Comparison of ENCODE assay signal across 21 cellular contexts in the genomic region with DNA sequence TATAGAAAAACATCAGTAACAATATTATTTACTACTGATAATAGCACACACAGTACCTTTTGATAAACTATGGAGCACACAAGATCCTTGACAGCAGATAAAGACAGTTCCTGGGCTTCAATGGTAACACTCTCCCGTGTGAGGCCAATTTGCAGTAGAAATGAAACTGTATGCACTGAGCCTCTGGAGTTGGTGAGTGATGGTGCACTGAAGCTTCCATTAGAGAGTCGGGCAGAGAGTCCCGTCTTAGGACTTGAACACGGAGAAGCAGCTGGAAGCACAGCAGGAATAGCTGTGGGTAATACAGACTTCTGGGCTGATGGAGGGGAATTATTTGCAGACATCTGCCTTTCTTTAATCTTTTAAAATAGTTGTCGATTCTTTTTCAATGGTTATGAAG.
"Had no signal": no experiment of that assay in that cellular context is flagged by ENCODE, and none has a peak within 500 bp of the region (broad histone marks: within the 10 kb centered on the region; RNA-seq: fewer than 3 reads in every experiment).

No MANE protein-coding gene starts in this region.

- H3K36me3 ChIP-seq: vagina had no signal

- H3K27me3 ChIP-seq: spleen, tibial nerve, vagina had no signal

- H3K27ac Mint-ChIP-seq: activated CD4-positive, alpha-beta T cell treated with anti-CD3 and anti-CD28 coated beads, Interleukin-2, amount 10 ng/mL, durations not matched to agents 24 days and 14 days; activated CD8-positive, alpha-beta T cell treated with anti-CD3 and anti-CD28 coated beads for 36 hours; activated naive CD4-positive, alpha-beta T cell treated with anti-CD3 and anti-CD28 coated beads, Interleukin-2, amount 10 ng/mL, durations not matched to agents 7 days and 5 days; activated T-cell treated with anti-CD3 and anti-CD28 coated beads, Interleukin-2, amount 50 U/mL, for 24 hours; effector memory CD8-positive, alpha-beta T cell; mesothelial cell of epicardium; nephron; T-helper 2 cell treated with Interferon-gamma antibody and Interleukin-4, amounts not matched to agents 5 μg/mL and 100 μg/mL, for 36 hours had no signal

- H3K4me3 Mint-ChIP-seq: activated CD4-positive, alpha-beta T cell treated with anti-CD3 and anti-CD28 coated beads, Interleukin-2, amount 10 ng/mL, durations not matched to agents 24 days and 14 days; activated CD8-positive, alpha-beta T cell treated with anti-CD3 and anti-CD28 coated beads for 36 hours; activated naive CD4-positive, alpha-beta T cell treated with anti-CD3 and anti-CD28 coated beads, Interleukin-2, amount 10 ng/mL, durations not matched to agents 7 days and 5 days; activated T-cell treated with anti-CD3 and anti-CD28 coated beads, Interleukin-2, amount 50 U/mL, for 24 hours; effector memory CD8-positive, alpha-beta T cell; mesothelial cell of epicardium; nephron; T-helper 2 cell treated with Interferon-gamma antibody and Interleukin-4, amounts not matched to agents 5 μg/mL and 100 μg/mL, for 36 hours had no signal

- H3K4me3 ChIP-seq: lung, tibial nerve, vagina had no signal

- DNase-seq: activated CD4-positive, alpha-beta T cell treated with anti-CD3 and anti-CD28 coated beads, Interleukin-2, amount 10 ng/mL, durations not matched to agents 24 days and 14 days; activated CD8-positive, alpha-beta T cell treated with anti-CD3 and anti-CD28 coated beads for 36 hours; activated effector memory CD4-positive, alpha-beta T cell treated with Interleukin-2 at 50 U/mL for 16 hours; activated naive CD4-positive, alpha-beta T cell treated with anti-CD3 and anti-CD28 coated beads, Interleukin-2, amount 10 ng/mL, durations not matched to agents 7 days and 5 days; activated T-cell treated with anti-CD3 and anti-CD28 coated beads, Interleukin-2, amount 50 U/mL, for 24 hours; dermis blood vessel endothelial cell; effector memory CD8-positive, alpha-beta T cell; foreskin fibroblast; hippocampal formation; islet precursor cell; retina; spleen; stimulated activated naive CD8-positive, alpha-beta T cell treated with anti-CD3 and anti-CD28 coated beads, Interleukin-15, Interleukin-2, amounts not matched to agents 100 U/mL and 50 U/mL, for 24 hours; substantia nigra had no signal

- H3K9me3 Mint-ChIP-seq: activated CD4-positive, alpha-beta T cell treated with anti-CD3 and anti-CD28 coated beads, Interleukin-2, amount 10 ng/mL, durations not matched to agents 24 days and 14 days; activated CD8-positive, alpha-beta T cell treated with anti-CD3 and anti-CD28 coated beads for 36 hours; activated naive CD4-positive, alpha-beta T cell treated with anti-CD3 and anti-CD28 coated beads, Interleukin-2, amount 10 ng/mL, durations not matched to agents 7 days and 5 days; activated T-cell treated with anti-CD3 and anti-CD28 coated beads, Interleukin-2, amount 50 U/mL, for 24 hours; effector memory CD8-positive, alpha-beta T cell; mesothelial cell of epicardium; nephron; T-helper 2 cell treated with Interferon-gamma antibody and Interleukin-4, amounts not matched to agents 5 μg/mL and 100 μg/mL, for 36 hours had no signal

- ATAC-seq: activated CD8-positive, alpha-beta T cell treated with anti-CD3 and anti-CD28 coated beads for 36 hours; effector memory CD8-positive, alpha-beta T cell; left lobe of liver; stimulated activated naive CD8-positive, alpha-beta T cell treated with anti-CD3 and anti-CD28 coated beads, Interleukin-15, Interleukin-2, amounts not matched to agents 100 U/mL and 50 U/mL, for 24 hours had no signal

- H3K27ac ChIP-seq: spleen, tibial nerve, vagina had no signal

- H3K27me3 Mint-ChIP-seq: activated CD8-positive, alpha-beta T cell treated with anti-CD3 and anti-CD28 coated beads for 36 hours; activated T-cell treated with anti-CD3 and anti-CD28 coated beads, Interleukin-2, amount 50 U/mL, for 24 hours; effector memory CD8-positive, alpha-beta T cell had no signal

- H3K9me3 ChIP-seq: spleen, tibial nerve, vagina had no signal
